In genomic region chr17:49835472-49835871, GRCh38 we compare ENCODE assay signal across 17 cellular contexts. TPM values are rescaled to one million over a fixed set of nuclear protein-coding genes. Genes with fewer than 3 reads are reported as not detected.
DNase-seq lines count a peak whose midpoint lies in the region; ATAC-seq and TF ChIP-seq lines count a peak whose summit lies in the region.
"Had no signal": no experiment of that assay in that cellular context is flagged by ENCODE, and none has a peak within 500 bp of the region (broad histone marks: within the 10 kb centered on the region; RNA-seq: fewer than 3 reads in every experiment).

No MANE protein-coding gene starts in this region.

- WGBS in heart left ventricle, 4 donors: 72 to 85% (median 75%) methylated on average over 7 of the region's 7 CpGs
- 67 to 77% methylated on average over 7 of the region's 7 CpGs for WGBS in lung, 2 donors
- WGBS in upper lobe of left lung, 2 donors: 56 to 76% methylated on average over 7 of the region's 7 CpGs

- peaks cover 0 to 45% (median 34%) of the 10 kb centered on the region in 9 donors for H3K36me3 ChIP-seq in heart left ventricle
- H3K36me3 ChIP-seq in lung (ENCODE audit: control insufficient read depth in 2 of 2, insufficient read depth in 2 of 2, low read length in 2 of 2): peaks cover 0 to 8% of the 10 kb centered on the region in 2 donors
- peaks cover 0 to 20% (median 12%) of the 10 kb centered on the region in 4 donors for H3K36me3 ChIP-seq in upper lobe of left lung
- H3K36me3 ChIP-seq in breast epithelium: no peaks in the 10 kb centered on the region

- intact Hi-C loops in heart left ventricle (cut with DNase I): no loop called here
- intact Hi-C loops in Right ventricle myocardium superior (cut with DNase I): no loop called here
- intact Hi-C loops in breast epithelium (cut with DNase I; ENCODE audit: low total_unique reads): no loop called here

- H3K4me3 ChIP-seq in heart left ventricle (no peak overlapping the region), lung (no peak overlapping the region), upper lobe of left lung (no peak overlapping the region), breast epithelium (no peak overlapping the region)
- H3K4me3 ChIP-seq: SJCRH30 had no signal

- H3K9me3 ChIP-seq in heart left ventricle (no peaks in the 10 kb centered on the region), lung (ENCODE audit: control insufficient read depth in 2 of 2, insufficient read depth in 1 of 2, low read length in 1 of 2) (no peaks in the 10 kb centered on the region), upper lobe of left lung (no peaks in the 10 kb centered on the region), breast epithelium (no peaks in the 10 kb centered on the region)
- H3K9me3 ChIP-seq: SJCRH30 had no signal

- TF ChIP-seq CTCF in heart left ventricle (IDR thresholded peaks at IDR 0.05): no peak
- no peak for TF ChIP-seq CTCF in lung (IDR thresholded peaks at IDR 0.05; ENCODE audit: control extremely low read depth, extremely low read depth)
- no peak for TF ChIP-seq CTCF in upper lobe of left lung (IDR thresholded peaks at IDR 0.05)
- no peak for TF ChIP-seq CTCF in breast epithelium (IDR thresholded peaks at IDR 0.05)
- TF ChIP-seq CTCF in foreskin keratinocyte (conservative IDR thresholded peaks at IDR 0.05): no peak

- no peak for TF ChIP-seq EP300 in upper lobe of left lung (IDR thresholded peaks at IDR 0.05)

- H3K27ac Mint-ChIP-seq in activated naive CD8-positive, alpha-beta T cell treated with anti-CD3 and anti-CD28 coated beads for 36 hours: peak overlapping the region; percentile 17
- H3K27ac Mint-ChIP-seq: activated CD4-positive, alpha-beta memory T cell treated with anti-CD3 and anti-CD28 coated beads for 36 hours; nephron progenitor cell had no signal

- peaks cover 4% of the 10 kb centered on the region for H3K36me3 Mint-ChIP-seq in activated naive CD8-positive, alpha-beta T cell treated with anti-CD3 and anti-CD28 coated beads for 36 hours

- no peaks in the 10 kb centered on the region for H3K27me3 Mint-ChIP-seq in activated naive CD8-positive, alpha-beta T cell treated with anti-CD3 and anti-CD28 coated beads for 36 hours
- H3K27me3 Mint-ChIP-seq: activated CD4-positive, alpha-beta memory T cell treated with anti-CD3 and anti-CD28 coated beads for 36 hours; type B pancreatic cell had no signal

- H3K27ac ChIP-seq in heart left ventricle (peak overlapping the region in 8 of 12 donors; percentile 10 to 67 (median 24)), lung (ENCODE audit: low read depth in 1 of 2, low read length in 1 of 2) (peak overlapping the region in 1 of 2 donors; percentile 90), upper lobe of left lung (peak overlapping the region; percentile 67 to 84 (median 74)), breast epithelium (peak overlapping the region in 1 of 2 donors; percentile 41), foreskin keratinocyte (no peak overlapping the region)
- H3K27ac ChIP-seq: SJCRH30 had no signal

- H3K4me3 Mint-ChIP-seq in activated naive CD8-positive, alpha-beta T cell treated with anti-CD3 and anti-CD28 coated beads for 36 hours: no peak overlapping the region
- H3K4me3 Mint-ChIP-seq: activated CD4-positive, alpha-beta memory T cell treated with anti-CD3 and anti-CD28 coated beads for 36 hours; nephron progenitor cell; type B pancreatic cell had no signal

- DNase-seq in heart left ventricle (no peak), Right ventricle myocardium superior (no peak), lung (ENCODE audit: low spot score) (peak; percentile 45), upper lobe of left lung (peak in 1 of 2 donors; percentile 59), breast epithelium (ENCODE audit: low spot score in 2 of 2) (no peak), foreskin keratinocyte (no peak), NCI-H82 (lab: John Stamatoyannopoulos, UW) (no peak)
- no peak for DNase-seq in activated naive CD8-positive, alpha-beta T cell treated with anti-CD3 and anti-CD28 coated beads for 36 hours
- DNase-seq: activated CD4-positive, alpha-beta memory T cell treated with anti-CD3 and anti-CD28 coated beads for 36 hours; GDM1; NCI-H146; nephron progenitor cell; SJCRH30; stimulated activated CD4-positive, alpha-beta T cell treated with anti-CD3 and anti-CD28 coated beads, Interleukin-4, amount 100 ng/mL, for 24 hours had no signal

- ATAC-seq in heart left ventricle (peak in 1 of 4 donors; percentile 16), Right ventricle myocardium superior (ENCODE audit: poor library complexity) (no peak), lung (ENCODE audit: insufficient read depth, low FRiP score) (no peak), upper lobe of left lung (ENCODE audit: low FRiP score in 2 of 2) (peak; percentile 3 to 65), foreskin keratinocyte (no peak)

- TF ChIP-seq POLR2A in heart left ventricle (IDR thresholded peaks at IDR 0.05) (no peak), upper lobe of left lung (IDR thresholded peaks at IDR 0.05) (no peak), breast epithelium (IDR thresholded peaks at IDR 0.05) (no peak)

- H3K4me1 ChIP-seq in heart left ventricle (peaks cover 4 to 57% (median 31%) of the 10 kb centered on the region in 12 donors), lung (ENCODE audit: control insufficient read depth in 2 of 2, insufficient read depth in 2 of 2, low read length in 2 of 2) (peaks cover 11 to 16% of the 10 kb centered on the region in 2 donors), upper lobe of left lung (peaks cover 31 to 46% (median 45%) of the 10 kb centered on the region in 4 donors), breast epithelium (peaks cover 0 to 12% of the 10 kb centered on the region in 2 donors), foreskin keratinocyte (peaks cover 3% of the 10 kb centered on the region)
- H3K4me1 ChIP-seq: SJCRH30 had no signal

- H3K27me3 ChIP-seq in heart left ventricle: no peaks in the 10 kb centered on the region
- H3K27me3 ChIP-seq in lung (ENCODE audit: control insufficient read depth, insufficient read depth): no peaks in the 10 kb centered on the region
- no peaks in the 10 kb centered on the region for H3K27me3 ChIP-seq in upper lobe of left lung
- no peaks in the 10 kb centered on the region for H3K27me3 ChIP-seq in breast epithelium
- H3K27me3 ChIP-seq in foreskin keratinocyte: no peaks in the 10 kb centered on the region
- H3K27me3 ChIP-seq: SJCRH30 had no signal

- peaks cover 4% of the 10 kb centered on the region for H3K4me1 Mint-ChIP-seq in activated naive CD8-positive, alpha-beta T cell treated with anti-CD3 and anti-CD28 coated beads for 36 hours

- H3K9me3 Mint-ChIP-seq in activated naive CD8-positive, alpha-beta T cell treated with anti-CD3 and anti-CD28 coated beads for 36 hours: no peaks in the 10 kb centered on the region
- H3K9me3 Mint-ChIP-seq: activated CD4-positive, alpha-beta memory T cell treated with anti-CD3 and anti-CD28 coated beads for 36 hours; nephron progenitor cell; type B pancreatic cell had no signal

RNA-seq across cellular contexts. Expression of gene TAC4, which starts 12.4 kb away (rescaled TPM):
- total RNA-seq in heart left ventricle: 1 to 10 TPM in 2 of 9 donors, under 1 TPM in 1, not detected in 6; 0.50 to 2.1 (median 1.3) TPM
- polyA plus RNA-seq in heart left ventricle: not detected
- not detected for total RNA-seq in Right ventricle myocardium superior
- total RNA-seq in activated naive CD8-positive, alpha-beta T cell treated with anti-CD3 and anti-CD28 coated beads for 36 hours: not detected
- not detected for total RNA-seq in lung
- polyA plus RNA-seq in lung: not detected
- not detected for total RNA-seq in upper lobe of left lung
- not detected for total RNA-seq in breast epithelium
- total RNA-seq in foreskin keratinocyte: not detected in 2 replicates
- polyA plus RNA-seq in foreskin keratinocyte: not detected in 2 replicates
- total RNA-seq: activated CD4-positive, alpha-beta memory T cell treated with anti-CD3 and anti-CD28 coated beads for 36 hours; HT1080; lower leg skin; SJCRH30 had no signal

RNA-seq across cellular contexts. Expression of gene KAT7, which starts 47.0 kb away (rescaled TPM):
- total RNA-seq in heart left ventricle: 10 to 100 TPM; 34.3 to 80.9 (median 56.0) TPM
- 10 to 100 TPM; 10.1 to 27.3 TPM for polyA plus RNA-seq in heart left ventricle
- 42.5 TPM for total RNA-seq in Right ventricle myocardium superior
- total RNA-seq in activated naive CD8-positive, alpha-beta T cell treated with anti-CD3 and anti-CD28 coated beads for 36 hours: 10 to 100 TPM; 65.9 to 67.2 TPM
- total RNA-seq in lung: 10 to 100 TPM; 59.0 to 87.5 TPM
- polyA plus RNA-seq in lung: 10 to 100 TPM in 1 of 2 donors, 1 to 10 TPM in 1; 8.7 to 12.4 TPM
- 10 to 100 TPM; 30.1 to 57.4 (median 49.8) TPM for total RNA-seq in upper lobe of left lung
- total RNA-seq in breast epithelium: 10 to 100 TPM; 37.6 to 57.4 (median 47.2) TPM
- total RNA-seq in foreskin keratinocyte: 28.6 and 30.4 TPM in 2 replicates
- 10.3 and 13.2 TPM in 2 replicates for polyA plus RNA-seq in foreskin keratinocyte

Comparison
In these comparisons a context has a peak if more than half of its experiments do, and no peak if none do; other contexts are left out.
1. ATAC-seq: peak in upper lobe of left lung (2 of 2); none in Right ventricle myocardium superior (single experiment), lung (single experiment) and foreskin keratinocyte (single experiment).